ENCODE assay signal across 24 cellular contexts in the genomic region with DNA sequence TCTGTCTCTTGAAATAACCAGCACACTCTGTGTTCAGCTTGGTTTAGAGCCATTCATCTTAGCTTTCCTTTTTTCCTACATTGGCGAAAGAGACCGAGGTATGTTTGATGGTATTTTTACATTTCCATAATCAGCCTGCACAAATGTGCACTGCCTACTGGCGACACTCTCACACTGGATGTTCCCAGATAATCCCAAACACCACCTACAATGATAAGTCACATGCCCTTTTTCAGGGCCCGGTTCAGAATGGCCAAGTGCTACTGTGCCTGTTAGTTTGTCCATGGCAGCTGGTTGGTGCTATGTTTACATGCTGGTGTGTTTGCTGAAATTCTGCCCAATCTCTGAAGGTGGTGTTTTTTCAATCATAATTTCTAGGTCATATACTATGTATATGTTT.
"Had no signal": no experiment of that assay in that cellular context is flagged by ENCODE, and none has a peak within 500 bp of the region (broad histone marks: within the 10 kb centered on the region; RNA-seq: fewer than 3 reads in every experiment).

No MANE protein-coding gene starts in this region.

- H3K27ac ChIP-seq: ascending aorta, breast epithelium, cardiac muscle cell, coronary artery, dorsolateral prefrontal cortex had no signal

- H3K4me3 ChIP-seq: ascending aorta, breast epithelium, cardiac muscle cell, coronary artery, dorsolateral prefrontal cortex had no signal

- H3K36me3 ChIP-seq: ascending aorta, breast epithelium, cardiac muscle cell had no signal

- H3K27me3 ChIP-seq: ascending aorta, breast epithelium, cardiac muscle cell, dorsolateral prefrontal cortex had no signal

- H3K4me1 ChIP-seq: ascending aorta, breast epithelium had no signal

- H3K9me3 ChIP-seq: ascending aorta, breast epithelium had no signal

- DNase-seq: activated CD4-positive, alpha-beta memory T cell treated with anti-CD3 and anti-CD28 coated beads, Interleukin-2, amount 10 ng/mL, durations not matched to agents 7 days and 5 days; activated CD4-positive, alpha-beta T cell treated with anti-CD3 and anti-CD28 coated beads for 36 hours; activated CD4-positive, alpha-beta T cell treated with anti-CD3 and anti-CD28 coated beads, Interleukin-2, amount 10 ng/mL, durations not matched to agents 24 days and 14 days; activated CD4-positive, CD25-positive, alpha-beta regulatory T cell; activated CD4-positive, CD25-positive, alpha-beta regulatory T cell treated with anti-CD3 and anti-CD28 coated beads, Interleukin-2, amount 50 U/mL, for 72 hours; activated CD8-positive, alpha-beta memory T cell treated with anti-CD3 and anti-CD28 coated beads, Interleukin-2, amount 50 U/mL, for 48 hours; activated gamma-delta T cell; activated naive CD4-positive, alpha-beta T cell; activated naive CD4-positive, alpha-beta T cell treated with anti-CD3 and anti-CD28 coated beads, Interleukin-2, amount 10 ng/mL, durations not matched to agents 7 days and 5 days; activated naive CD8-positive, alpha-beta T cell treated with anti-CD3 and anti-CD28 coated beads, Interleukin-2, amount 10 ng/mL, durations not matched to agents 7 days and 5 days; activated T-cell treated with anti-CD3 and anti-CD28 coated beads for 4 hours; activated T-cell treated with anti-CD3 and anti-CD28 coated beads, Interleukin-2, amount 50 U/mL, for 24 hours; activated T-cell treated with anti-CD3 and anti-CD28 coated beads, Interleukin-2, amount 50 U/mL, for 72 hours; dorsolateral prefrontal cortex; effector memory CD4-positive, alpha-beta T cell; endodermal cell; foreskin fibroblast; T-helper 2 cell had no signal

- ATAC-seq: activated CD4-positive, alpha-beta T cell treated with anti-CD3 and anti-CD28 coated beads for 36 hours; activated naive CD4-positive, alpha-beta T cell treated with anti-CD3 and anti-CD28 coated beads, Interleukin-2, amount 50 U/mL, for 72 hours; activated T-cell treated with anti-CD3 and anti-CD28 coated beads, Interleukin-2, amount 50 U/mL, for 72 hours; esophagus mucosa had no signal
